Comparison of ENCODE assay signal across 6 cellular contexts in genomic region chr16:25988882-25989281, GRCh38.
"Had no signal": no experiment of that assay in that cellular context is flagged by ENCODE, and none has a peak within 500 bp of the region (broad histone marks: within the 10 kb centered on the region; RNA-seq: fewer than 3 reads in every experiment).

No MANE protein-coding gene starts in this region.

- DNase-seq: GM23248, GOT3, HCEC 1CT, IMR-90 had no signal

- ATAC-seq: K562 had no signal

- H3K4me3 ChIP-seq: GM23248, K562 had no signal

- H3K4me3 Mint-ChIP-seq: H9 had no signal

- H3K9ac ChIP-seq: GM23248 had no signal

- H2AFZ ChIP-seq: GM23248 had no signal

- H3K27ac ChIP-seq: GM23248 had no signal
